In the genomic region with DNA sequence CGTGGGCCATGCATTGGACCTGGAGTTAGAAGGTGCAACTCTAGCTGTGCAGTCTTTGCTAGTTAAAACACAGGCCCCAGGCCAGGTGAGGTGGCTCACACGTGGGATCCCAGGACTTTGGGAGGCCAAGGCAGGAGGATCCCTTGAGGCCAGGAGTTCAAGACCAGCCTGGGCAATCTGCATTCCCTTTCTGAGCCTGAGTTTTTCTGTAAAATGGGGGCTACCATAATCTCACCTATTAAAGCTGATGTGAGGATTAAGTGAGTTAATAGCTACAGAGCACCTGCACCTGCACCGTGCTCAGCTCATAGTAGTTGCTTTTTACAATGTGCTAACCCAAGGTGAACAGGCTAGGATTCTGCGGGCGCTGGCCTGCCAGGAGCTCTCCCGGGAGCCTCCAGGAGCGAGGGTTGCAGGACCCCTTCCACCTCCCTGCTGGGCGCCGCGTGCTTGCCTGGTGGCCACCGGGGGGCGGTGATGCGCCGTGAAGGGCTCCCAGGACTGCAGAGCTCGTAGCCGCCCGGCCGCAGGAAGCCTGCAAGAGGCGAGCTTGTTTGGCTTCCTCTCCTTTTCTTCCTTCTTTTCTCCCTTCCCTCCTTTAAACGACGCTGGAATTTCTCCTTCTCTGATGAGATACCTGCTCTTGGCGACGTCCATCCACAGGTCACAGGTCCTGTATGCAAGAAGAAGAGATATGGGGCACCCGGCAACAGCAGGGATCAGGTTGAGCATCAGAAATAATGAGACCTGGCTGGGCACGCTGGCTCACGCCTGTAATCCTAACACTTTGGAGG, we compare ENCODE assay signal across 8 cellular contexts. TPM values are rescaled to one million over a fixed set of nuclear protein-coding genes. Genes with fewer than 3 reads are reported as not detected.
A peak's percentile ranks its signal among the peaks of the same experiment; 100 is the strongest.
DNase-seq lines count a peak whose midpoint lies in the region; ATAC-seq lines count a peak whose summit lies in the region.

No MANE protein-coding gene starts in this region.

- H3K27me3 Mint-ChIP-seq in naive B cell = peaks cover 5 to 22% (median 17%) of the 10 kb centered on the region in 3 donors

- no peak overlapping the region for H3K27ac Mint-ChIP-seq in naive B cell

- peaks cover 13 to 26% of the 10 kb centered on the region in 2 donors for H3K36me3 Mint-ChIP-seq in naive B cell

- peak in 1 of 2 donors; percentile 40 for ATAC-seq in naive B cell (ENCODE audit: low read depth in 2 of 2)
- no peak for ATAC-seq in GM19023 (IDR thresholded peaks at IDR 0.05; ENCODE audit: unreplicated experiment)

- H3K4me1 Mint-ChIP-seq in naive B cell = peaks cover 2 to 6% (median 4%) of the 10 kb centered on the region in 3 donors

- H3K4me3 Mint-ChIP-seq in naive B cell = peak overlapping the region in 1 of 8 donors; percentile 34

- DNase-seq in ELR (ENCODE audit: low read depth) = peak; percentile 75
- peak; percentile 53 for DNase-seq in NCI-H1092 treated with DMSO at 0.1 percent for 48 hours (lab: John Stamatoyannopoulos, UW)
- peak; percentile 27 to 31 for DNase-seq in activated CD4-positive, alpha-beta T cell treated with anti-CD3 and anti-CD28 coated beads, Interleukin-2, amount 50 U/mL, for 4 hours
- peak; percentile 31 for DNase-seq in effector CD4-positive, alpha-beta T cell
- DNase-seq in naive B cell = peak; percentile 8
- peak; percentile 32 for DNase-seq in stimulated activated naive CD4-positive, alpha-beta T cell treated with Interleukin-2 at 50 U/mL for 16 hours (lab: John Stamatoyannopoulos, UW)
- no peak for DNase-seq in NCI-H146 (lab: John Stamatoyannopoulos, UW)

- H3K9me3 Mint-ChIP-seq in naive B cell = peaks cover 4 to 25% (median 13%) of the 10 kb centered on the region in 7 donors

RNA-seq across cellular contexts. Expression of a gene that starts 51.3 kb away (rescaled TPM):
- polyA plus RNA-seq in naive B cell (ENCODE audit: low read depth in 6 of 6) = 10 to 100 TPM; 11.0 to 17.4 (median 13.5) TPM

RNA-seq across cellular contexts. Expression of a gene that starts 54.7 kb away (rescaled TPM):
- polyA plus RNA-seq in naive B cell (ENCODE audit: low read depth in 6 of 6) = under 1 TPM in 1 of 6 donors, not detected in 5; 0.25 TPM
